In the genomic region with DNA sequence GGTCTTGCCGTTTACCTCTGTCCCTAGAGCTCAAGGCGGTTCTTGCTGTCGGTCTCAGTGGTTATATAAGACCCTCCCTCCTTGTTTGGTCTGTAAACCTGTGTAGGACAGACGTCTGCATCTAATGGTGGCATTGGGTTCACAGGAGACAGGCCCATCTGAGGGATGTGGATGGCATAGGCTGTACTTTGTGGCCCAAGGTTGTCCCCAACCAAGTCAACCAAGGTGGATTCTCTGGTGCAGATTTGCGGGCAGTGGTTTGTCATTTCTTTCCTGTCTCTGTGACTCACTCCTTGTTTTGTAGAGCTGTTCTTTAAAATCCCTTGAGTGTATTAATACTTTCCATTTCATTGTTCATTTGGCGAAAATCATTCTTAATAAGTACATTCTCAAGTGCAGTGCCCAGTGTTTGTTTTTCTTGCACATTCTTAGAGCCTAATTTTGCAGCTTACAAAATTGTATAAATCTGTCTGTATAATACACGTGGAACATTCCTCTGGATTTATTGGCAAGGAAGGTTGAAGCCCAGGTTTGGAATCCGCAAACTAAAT, we compare ENCODE assay signal across 13 cellular contexts.
A peak's percentile ranks its signal among the peaks of the same experiment; 100 is the strongest.
DNase-seq lines count a peak whose midpoint lies in the region; ATAC-seq and TF ChIP-seq lines count a peak whose summit lies in the region.
"Had no signal": no experiment of that assay in that cellular context is flagged by ENCODE, and none has a peak within 500 bp of the region (broad histone marks: within the 10 kb centered on the region; RNA-seq: fewer than 3 reads in every experiment).

No MANE protein-coding gene starts in this region.

- H3K27me3 Mint-ChIP-seq in activated T-cell treated with anti-CD3 and anti-CD28 coated beads, Interleukin-2, amount 50 U/mL, for 4 hours (ENCODE audit: low read depth) = no peaks in the 10 kb centered on the region
- H3K27me3 Mint-ChIP-seq: dendritic cell treated with granulocyte-macrophage colony-stimulating factor and Interleukin-4, amounts not matched to agents 40 ng/mL and 50 ng/mL, for 4 days; type B pancreatic cell had no signal

- H3K4me2 ChIP-seq in trophoblast cell (ENCODE audit: low read length) = no peak overlapping the region

- no CpG with 5 or more reads among the region's 8 CpGs for WGBS in trophoblast cell (ENCODE audit: extremely low coverage, insufficient coverage, insufficient read length)

- H3K79me2 ChIP-seq in trophoblast cell (ENCODE audit: control insufficient read depth, insufficient read depth, low read length, poor library complexity) = no peaks in the 10 kb centered on the region

- H2AK5ac ChIP-seq in trophoblast cell (ENCODE audit: low read length) = no peak overlapping the region

- no peak overlapping the region for H2BK12ac ChIP-seq in trophoblast cell (ENCODE audit: low read length)

- no peak overlapping the region for H3K4me3 Mint-ChIP-seq in activated T-cell treated with anti-CD3 and anti-CD28 coated beads, Interleukin-2, amount 50 U/mL, for 4 hours
- no peak overlapping the region for H3K4me3 Mint-ChIP-seq in stimulated activated effector memory CD8-positive, alpha-beta T cell treated with anti-CD3 and anti-CD28 coated beads, Interleukin-12 subunit alpha, Interleukin-12 subunit beta, amount 100 ng/mL, for 72 hours
- H3K4me3 Mint-ChIP-seq: dendritic cell treated with granulocyte-macrophage colony-stimulating factor and Interleukin-4, amounts not matched to agents 40 ng/mL and 50 ng/mL, for 4 days; type B pancreatic cell had no signal

- peaks cover 33% of the 10 kb centered on the region for H3K4me1 Mint-ChIP-seq in activated T-cell treated with anti-CD3 and anti-CD28 coated beads, Interleukin-2, amount 50 U/mL, for 4 hours (ENCODE audit: low read depth)
- peaks cover 32% of the 10 kb centered on the region for H3K4me1 Mint-ChIP-seq in stimulated activated effector memory CD8-positive, alpha-beta T cell treated with anti-CD3 and anti-CD28 coated beads, Interleukin-12 subunit alpha, Interleukin-12 subunit beta, amount 100 ng/mL, for 72 hours

- no peak overlapping the region for H2BK5ac ChIP-seq in trophoblast cell (ENCODE audit: low read depth, low read length, poor library complexity)

- no peak overlapping the region for H2BK120ac ChIP-seq in trophoblast cell (ENCODE audit: insufficient read depth, low read length, poor library complexity)

- no peak overlapping the region for H4K12ac ChIP-seq in trophoblast cell (ENCODE audit: low read depth, low read length)

- H3K79me1 ChIP-seq in trophoblast cell (ENCODE audit: low read length) = no peaks in the 10 kb centered on the region

- H4K8ac ChIP-seq in trophoblast cell (ENCODE audit: low read depth, low read length) = no peak overlapping the region

- H4K91ac ChIP-seq in trophoblast cell (ENCODE audit: low read depth, low read length) = no peak overlapping the region

- H3K36me3 Mint-ChIP-seq in activated T-cell treated with anti-CD3 and anti-CD28 coated beads, Interleukin-2, amount 50 U/mL, for 4 hours (ENCODE audit: insufficient read depth) = peaks cover 68% of the 10 kb centered on the region
- peaks cover 93% of the 10 kb centered on the region for H3K36me3 Mint-ChIP-seq in stimulated activated effector memory CD8-positive, alpha-beta T cell treated with anti-CD3 and anti-CD28 coated beads, Interleukin-12 subunit alpha, Interleukin-12 subunit beta, amount 100 ng/mL, for 72 hours

- intact Hi-C loops in left lung (cut with DNase I) = no loop called here

- H3K18ac ChIP-seq in trophoblast cell (ENCODE audit: low read length) = no peak overlapping the region

- no peak overlapping the region for H3K14ac ChIP-seq in trophoblast cell (ENCODE audit: low read length)

- H3K27ac ChIP-seq in left lung (no peak overlapping the region), trophoblast cell (ENCODE audit: low read depth, low read length) (no peak overlapping the region)

- no peak overlapping the region for H3K9ac ChIP-seq in trophoblast cell (ENCODE audit: low read length)

- H3K4ac ChIP-seq in trophoblast cell (ENCODE audit: low read depth, low read length) = no peak overlapping the region

- H2AFZ ChIP-seq in trophoblast cell (ENCODE audit: insufficient read depth, low read length, poor library complexity) = no peak overlapping the region

- H3K9me3 ChIP-seq in left lung = no peaks in the 10 kb centered on the region
- H3K9me3 ChIP-seq in trophoblast cell (ENCODE audit: insufficient read depth, low read depth, low read length) = peaks cover 2% of the 10 kb centered on the region

- H3K9me3 Mint-ChIP-seq in activated T-cell treated with anti-CD3 and anti-CD28 coated beads, Interleukin-2, amount 50 U/mL, for 4 hours = no peaks in the 10 kb centered on the region
- H3K9me3 Mint-ChIP-seq in stimulated activated effector memory CD8-positive, alpha-beta T cell treated with anti-CD3 and anti-CD28 coated beads, Interleukin-12 subunit alpha, Interleukin-12 subunit beta, amount 100 ng/mL, for 72 hours = no peaks in the 10 kb centered on the region
- H3K9me3 Mint-ChIP-seq: dendritic cell treated with granulocyte-macrophage colony-stimulating factor and Interleukin-4, amounts not matched to agents 40 ng/mL and 50 ng/mL, for 4 days had no signal

- H3K27me3 ChIP-seq in left lung = no peaks in the 10 kb centered on the region
- no peaks in the 10 kb centered on the region for H3K27me3 ChIP-seq in trophoblast cell (ENCODE audit: insufficient read depth, low read length)

- peak; percentile 51 for DNase-seq in activated CD4-positive, CD25-positive, alpha-beta regulatory T cell treated with anti-CD3 and anti-CD28 coated beads, Interleukin-2, amount 50 U/mL, for 72 hours
- peak; percentile 26 for DNase-seq in activated T-cell treated with anti-CD3 and anti-CD28 coated beads, Interleukin-2, amount 50 U/mL, for 4 hours
- DNase-seq in left lung = no peak
- DNase-seq in stimulated activated effector memory CD8-positive, alpha-beta T cell treated with anti-CD3 and anti-CD28 coated beads, Interleukin-12 subunit alpha, Interleukin-12 subunit beta, amount 100 ng/mL, for 72 hours (ENCODE audit: low spot score in 2 of 2) = peak; percentile 11 to 71
- DNase-seq in SKM-1 treated with dmso at 0.1 percent for 144 hours (lab: John Stamatoyannopoulos, UW; ENCODE audit: unreplicated experiment) = no peak
- DNase-seq in trophoblast cell = no peak
- DNase-seq: IMR-90, NCI-H1436, SHP77 treated with DMSO at 0.1 percent for 48 hours had no signal

- H3K27ac Mint-ChIP-seq in stimulated activated effector memory CD8-positive, alpha-beta T cell treated with anti-CD3 and anti-CD28 coated beads, Interleukin-12 subunit alpha, Interleukin-12 subunit beta, amount 100 ng/mL, for 72 hours = no peak overlapping the region
- H3K27ac Mint-ChIP-seq: dendritic cell treated with granulocyte-macrophage colony-stimulating factor and Interleukin-4, amounts not matched to agents 40 ng/mL and 50 ng/mL, for 4 days; type B pancreatic cell had no signal

- H3K4me1 ChIP-seq in left lung (no peaks in the 10 kb centered on the region), trophoblast cell (ENCODE audit: control insufficient read depth in 1 of 2, insufficient read depth in 2 of 2, low read length in 2 of 2) (peaks cover 0 to 7% of the 10 kb centered on the region in 2 experiments)

- H3K36me3 ChIP-seq in left lung (peaks cover 0 to 60% of the 10 kb centered on the region in 2 donors), trophoblast cell (ENCODE audit: control insufficient read depth in 1 of 2, insufficient read depth in 2 of 2, low read length in 2 of 2) (peaks cover 2 to 5% of the 10 kb centered on the region in 2 experiments)

- no peak overlapping the region for H3K23ac ChIP-seq in trophoblast cell (ENCODE audit: low read length)

- H3K4me3 ChIP-seq in left lung (no peak overlapping the region), trophoblast cell (ENCODE audit: low read depth, low read length) (no peak overlapping the region)

- peak; percentile 90 to 96 for ATAC-seq in activated T-cell treated with anti-CD3 and anti-CD28 coated beads, Interleukin-2, amount 50 U/mL, for 4 hours
- ATAC-seq in left lung (peak; percentile 54), HG03457 (IDR thresholded peaks at IDR 0.05; ENCODE audit: unreplicated experiment) (no peak), HG02759 (IDR thresholded peaks at IDR 0.05; ENCODE audit: unreplicated experiment) (no peak)
- ATAC-seq in stimulated activated effector memory CD8-positive, alpha-beta T cell treated with anti-CD3 and anti-CD28 coated beads, Interleukin-12 subunit alpha, Interleukin-12 subunit beta, amount 100 ng/mL, for 72 hours = peak; percentile 98

- TF ChIP-seq CTCF in left lung (IDR thresholded peaks at IDR 0.05) = no peak

Comparison
In these comparisons a context has a peak if more than half of its experiments do, and no peak if none do; other contexts are left out.
1. DNase-seq: peak in activated CD4-positive, CD25-positive, alpha-beta regulatory T cell treated with anti-CD3 and anti-CD28 coated beads, Interleukin-2, amount 50 U/mL, for 72 hours (single experiment), activated T-cell treated with anti-CD3 and anti-CD28 coated beads, Interleukin-2, amount 50 U/mL, for 4 hours (single experiment) and stimulated activated effector memory CD8-positive, alpha-beta T cell treated with anti-CD3 and anti-CD28 coated beads, Interleukin-12 subunit alpha, Interleukin-12 subunit beta, amount 100 ng/mL, for 72 hours (2 of 2); none in left lung (0 of 2), SKM-1 treated with dmso at 0.1 percent for 144 hours (single experiment) and trophoblast cell (0 of 2).
2. ATAC-seq: peak in activated T-cell treated with anti-CD3 and anti-CD28 coated beads, Interleukin-2, amount 50 U/mL, for 4 hours (2 of 2), left lung (single experiment) and stimulated activated effector memory CD8-positive, alpha-beta T cell treated with anti-CD3 and anti-CD28 coated beads, Interleukin-12 subunit alpha, Interleukin-12 subunit beta, amount 100 ng/mL, for 72 hours (single experiment); none in HG03457 (single experiment) and HG02759 (single experiment).